In the genomic region with DNA sequence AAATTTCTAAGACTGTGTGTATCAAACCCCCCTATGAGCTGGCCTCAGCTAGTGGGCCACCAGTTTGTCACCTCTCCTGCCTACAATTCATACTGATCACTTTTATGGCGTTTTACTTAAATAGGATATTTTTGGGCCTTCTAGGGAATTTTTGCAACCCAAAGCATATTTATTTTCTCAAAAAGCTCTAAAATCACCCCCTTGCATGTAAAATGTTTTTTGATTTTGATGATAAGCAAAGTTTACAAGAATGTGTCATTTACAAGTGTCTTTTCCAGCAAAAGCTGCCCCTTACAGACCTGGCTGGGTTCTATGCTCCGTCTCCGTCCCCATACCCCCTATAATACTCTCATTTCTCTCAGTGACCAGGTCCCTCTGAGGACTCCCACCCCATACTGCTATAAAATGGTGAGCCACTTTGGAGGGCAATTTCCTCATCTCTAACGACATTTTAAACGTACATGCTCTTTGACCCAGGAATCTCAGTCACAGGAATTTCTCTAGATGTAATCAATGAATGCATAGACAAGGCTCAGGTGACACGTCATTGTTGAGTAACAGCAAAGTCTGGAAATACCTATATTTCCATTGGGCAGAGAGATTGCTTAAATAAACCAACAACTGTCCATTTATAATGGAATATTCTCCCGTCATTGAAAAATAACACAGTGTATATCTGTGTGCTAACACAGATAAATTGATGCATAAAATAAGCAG, we compare ENCODE assay signal across 1 cellular context.
TF ChIP-seq lines count a peak whose summit lies in the region.

No MANE protein-coding gene starts in this region.

TF ChIP-seq in HepG2, 621 proteins besides CTCF, POLR2A, EP300 and RAD21 (continues in another document):
- TF ChIP-seq PHF21A (CRISPR knock-in tag; IDR thresholded peaks at IDR 0.05) (peak; percentile 49; the same call in 1 of the 2 replicates), ZNF546 (CRISPR knock-in tag; conservative IDR thresholded peaks at IDR 0.05) (no peak), ZNF709 (CRISPR knock-in tag; IDR thresholded peaks at IDR 0.05) (no peak), ZNF512 (CRISPR knock-in tag; IDR thresholded peaks at IDR 0.05) (no peak), ZSCAN9 (CRISPR knock-in tag; IDR thresholded peaks at IDR 0.05; ENCODE audit: borderline replicate concordance) (no peak), KLF13 (CRISPR knock-in tag; IDR thresholded peaks at IDR 0.05) (no peak), KLF16 (CRISPR knock-in tag; IDR thresholded peaks at IDR 0.05) (no peak), PHB2 (IDR thresholded peaks at IDR 0.05; ENCODE audit: partially characterized antibody) (no peak), RBAK (CRISPR knock-in tag; IDR thresholded peaks at IDR 0.05) (no peak), TCF7 (IDR thresholded peaks at IDR 0.05; ENCODE audit: low read depth) (0 out of 2 replicates have a peak, but pooled peaks have one; percentile 21), MYC (CRISPR knock-in tag; IDR thresholded peaks at IDR 0.05; ENCODE audit: borderline replicate concordance) (no peak), SOX5 (CRISPR knock-in tag; IDR thresholded peaks at IDR 0.05; ENCODE audit: borderline replicate concordance) (peak; percentile 74), NPAS2 (CRISPR knock-in tag; IDR thresholded peaks at IDR 0.05; ENCODE audit: borderline replicate concordance) (no peak), FOXA1 (IDR thresholded peaks at IDR 0.05) (no peak), FOXA1 (CRISPR knock-in tag; IDR thresholded peaks at IDR 0.05) (peak; percentile 51; the same call in 1 of the 2 replicates), ZNF343 (CRISPR knock-in tag; IDR thresholded peaks at IDR 0.05) (no peak), ZFY (CRISPR knock-in tag; IDR thresholded peaks at IDR 0.05) (no peak), ZNF589 (CRISPR knock-in tag; conservative IDR thresholded peaks at IDR 0.05) (no peak), ZNF761 (CRISPR knock-in tag; conservative IDR thresholded peaks at IDR 0.05) (no peak), MAF1 (CRISPR knock-in tag; IDR thresholded peaks at IDR 0.05; ENCODE audit: borderline replicate concordance) (no peak), CSRNP2 (CRISPR knock-in tag; conservative IDR thresholded peaks at IDR 0.05; ENCODE audit: low read depth) (no peak), ZMAT3 (CRISPR knock-in tag; conservative IDR thresholded peaks at IDR 0.05) (no peak), NFKBIZ (CRISPR knock-in tag; IDR thresholded peaks at IDR 0.05) (no peak), ZFP82 (CRISPR knock-in tag; IDR thresholded peaks at IDR 0.05; ENCODE audit: borderline replicate concordance) (no peak), SP140L (CRISPR knock-in tag; IDR thresholded peaks at IDR 0.05; ENCODE audit: borderline replicate concordance) (no peak), AGO1 (IDR thresholded peaks at IDR 0.05; ENCODE audit: low read depth, low read length, poor library complexity, severe bottlenecking) (no peak), ZNF75D (CRISPR knock-in tag; IDR thresholded peaks at IDR 0.05; ENCODE audit: borderline replicate concordance) (no peak), GTF3A (CRISPR knock-in tag; conservative IDR thresholded peaks at IDR 0.05) (no peak), FOXP1 (IDR thresholded peaks at IDR 0.05) (no peak), FOXP1 (CRISPR knock-in tag; IDR thresholded peaks at IDR 0.05) (no peak), ZBTB25 (CRISPR knock-in tag; IDR thresholded peaks at IDR 0.05) (no peak), EZH2 (conservative IDR thresholded peaks at IDR 0.05; ENCODE audit: low read depth, low read length) (no peak), POLR2AphosphoS2 (IDR thresholded peaks at IDR 0.05; ENCODE audit: low read depth, low read length) (no peak), PTBP1 (IDR thresholded peaks at IDR 0.05; ENCODE audit: low read depth, low read length, poor library complexity, severe bottlenecking) (no peak), ZNF550 (CRISPR knock-in tag; IDR thresholded peaks at IDR 0.05; ENCODE audit: borderline replicate concordance) (no peak), ZNF570 (CRISPR knock-in tag; IDR thresholded peaks at IDR 0.05; ENCODE audit: borderline replicate concordance) (no peak)
- TF ChIP-seq, protein P1, sequence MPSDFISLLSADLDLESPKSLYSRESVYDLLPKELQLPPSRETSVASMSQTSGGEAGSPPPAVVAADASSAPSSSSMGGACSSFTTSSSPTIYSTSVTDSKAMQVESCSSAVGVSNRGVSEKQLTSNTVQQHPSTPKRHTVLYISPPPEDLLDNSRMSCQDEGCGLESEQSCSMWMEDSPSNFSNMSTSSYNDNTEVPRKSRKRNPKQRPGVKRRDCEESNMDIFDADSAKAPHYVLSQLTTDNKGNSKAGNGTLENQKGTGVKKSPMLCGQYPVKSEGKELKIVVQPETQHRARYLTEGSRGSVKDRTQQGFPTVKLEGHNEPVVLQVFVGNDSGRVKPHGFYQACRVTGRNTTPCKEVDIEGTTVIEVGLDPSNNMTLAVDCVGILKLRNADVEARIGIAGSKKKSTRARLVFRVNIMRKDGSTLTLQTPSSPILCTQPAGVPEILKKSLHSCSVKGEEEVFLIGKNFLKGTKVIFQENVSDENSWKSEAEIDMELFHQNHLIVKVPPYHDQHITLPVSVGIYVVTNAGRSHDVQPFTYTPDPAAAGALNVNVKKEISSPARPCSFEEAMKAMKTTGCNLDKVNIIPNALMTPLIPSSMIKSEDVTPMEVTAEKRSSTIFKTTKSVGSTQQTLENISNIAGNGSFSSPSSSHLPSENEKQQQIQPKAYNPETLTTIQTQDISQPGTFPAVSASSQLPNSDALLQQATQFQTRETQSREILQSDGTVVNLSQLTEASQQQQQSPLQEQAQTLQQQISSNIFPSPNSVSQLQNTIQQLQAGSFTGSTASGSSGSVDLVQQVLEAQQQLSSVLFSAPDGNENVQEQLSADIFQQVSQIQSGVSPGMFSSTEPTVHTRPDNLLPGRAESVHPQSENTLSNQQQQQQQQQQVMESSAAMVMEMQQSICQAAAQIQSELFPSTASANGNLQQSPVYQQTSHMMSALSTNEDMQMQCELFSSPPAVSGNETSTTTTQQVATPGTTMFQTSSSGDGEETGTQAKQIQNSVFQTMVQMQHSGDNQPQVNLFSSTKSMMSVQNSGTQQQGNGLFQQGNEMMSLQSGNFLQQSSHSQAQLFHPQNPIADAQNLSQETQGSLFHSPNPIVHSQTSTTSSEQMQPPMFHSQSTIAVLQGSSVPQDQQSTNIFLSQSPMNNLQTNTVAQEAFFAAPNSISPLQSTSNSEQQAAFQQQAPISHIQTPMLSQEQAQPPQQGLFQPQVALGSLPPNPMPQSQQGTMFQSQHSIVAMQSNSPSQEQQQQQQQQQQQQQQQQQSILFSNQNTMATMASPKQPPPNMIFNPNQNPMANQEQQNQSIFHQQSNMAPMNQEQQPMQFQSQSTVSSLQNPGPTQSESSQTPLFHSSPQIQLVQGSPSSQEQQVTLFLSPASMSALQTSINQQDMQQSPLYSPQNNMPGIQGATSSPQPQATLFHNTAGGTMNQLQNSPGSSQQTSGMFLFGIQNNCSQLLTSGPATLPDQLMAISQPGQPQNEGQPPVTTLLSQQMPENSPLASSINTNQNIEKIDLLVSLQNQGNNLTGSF (CRISPR knock-in tag; IDR thresholded peaks at IDR 0.05): no peak
- TF ChIP-seq, protein P2, sequence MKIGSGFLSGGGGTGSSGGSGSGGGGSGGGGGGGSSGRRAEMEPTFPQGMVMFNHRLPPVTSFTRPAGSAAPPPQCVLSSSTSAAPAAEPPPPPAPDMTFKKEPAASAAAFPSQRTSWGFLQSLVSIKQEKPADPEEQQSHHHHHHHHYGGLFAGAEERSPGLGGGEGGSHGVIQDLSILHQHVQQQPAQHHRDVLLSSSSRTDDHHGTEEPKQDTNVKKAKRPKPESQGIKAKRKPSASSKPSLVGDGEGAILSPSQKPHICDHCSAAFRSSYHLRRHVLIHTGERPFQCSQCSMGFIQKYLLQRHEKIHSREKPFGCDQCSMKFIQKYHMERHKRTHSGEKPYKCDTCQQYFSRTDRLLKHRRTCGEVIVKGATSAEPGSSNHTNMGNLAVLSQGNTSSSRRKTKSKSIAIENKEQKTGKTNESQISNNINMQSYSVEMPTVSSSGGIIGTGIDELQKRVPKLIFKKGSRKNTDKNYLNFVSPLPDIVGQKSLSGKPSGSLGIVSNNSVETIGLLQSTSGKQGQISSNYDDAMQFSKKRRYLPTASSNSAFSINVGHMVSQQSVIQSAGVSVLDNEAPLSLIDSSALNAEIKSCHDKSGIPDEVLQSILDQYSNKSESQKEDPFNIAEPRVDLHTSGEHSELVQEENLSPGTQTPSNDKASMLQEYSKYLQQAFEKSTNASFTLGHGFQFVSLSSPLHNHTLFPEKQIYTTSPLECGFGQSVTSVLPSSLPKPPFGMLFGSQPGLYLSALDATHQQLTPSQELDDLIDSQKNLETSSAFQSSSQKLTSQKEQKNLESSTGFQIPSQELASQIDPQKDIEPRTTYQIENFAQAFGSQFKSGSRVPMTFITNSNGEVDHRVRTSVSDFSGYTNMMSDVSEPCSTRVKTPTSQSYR (CRISPR knock-in tag; IDR thresholded peaks at IDR 0.05; ENCODE audit: borderline replicate concordance): no peak
- TF ChIP-seq, protein P3, sequence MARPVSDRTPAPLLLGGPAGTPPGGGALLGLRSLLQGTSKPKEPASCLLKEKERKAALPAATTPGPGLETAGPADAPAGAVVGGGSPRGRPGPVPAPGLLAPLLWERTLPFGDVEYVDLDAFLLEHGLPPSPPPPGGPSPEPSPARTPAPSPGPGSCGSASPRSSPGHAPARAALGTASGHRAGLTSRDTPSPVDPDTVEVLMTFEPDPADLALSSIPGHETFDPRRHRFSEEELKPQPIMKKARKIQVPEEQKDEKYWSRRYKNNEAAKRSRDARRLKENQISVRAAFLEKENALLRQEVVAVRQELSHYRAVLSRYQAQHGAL (CRISPR knock-in tag; IDR thresholded peaks at IDR 0.05; ENCODE audit: not compliant biosample characterization): no peak
- TF ChIP-seq, protein P4, sequence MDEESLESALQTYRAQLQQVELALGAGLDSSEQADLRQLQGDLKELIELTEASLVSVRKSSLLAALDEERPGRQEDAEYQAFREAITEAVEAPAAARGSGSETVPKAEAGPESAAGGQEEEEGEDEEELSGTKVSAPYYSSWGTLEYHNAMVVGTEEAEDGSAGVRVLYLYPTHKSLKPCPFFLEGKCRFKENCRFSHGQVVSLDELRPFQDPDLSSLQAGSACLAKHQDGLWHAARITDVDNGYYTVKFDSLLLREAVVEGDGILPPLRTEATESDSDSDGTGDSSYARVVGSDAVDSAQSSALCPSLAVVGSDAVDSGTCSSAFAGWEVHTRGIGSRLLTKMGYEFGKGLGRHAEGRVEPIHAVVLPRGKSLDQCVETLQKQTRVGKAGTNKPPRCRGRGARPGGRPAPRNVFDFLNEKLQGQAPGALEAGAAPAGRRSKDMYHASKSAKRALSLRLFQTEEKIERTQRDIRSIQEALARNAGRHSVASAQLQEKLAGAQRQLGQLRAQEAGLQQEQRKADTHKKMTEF (CRISPR knock-in tag; IDR thresholded peaks at IDR 0.05): peak; percentile 44; the same call in 1 of the 2 replicates
- TF ChIP-seq, protein P5, sequence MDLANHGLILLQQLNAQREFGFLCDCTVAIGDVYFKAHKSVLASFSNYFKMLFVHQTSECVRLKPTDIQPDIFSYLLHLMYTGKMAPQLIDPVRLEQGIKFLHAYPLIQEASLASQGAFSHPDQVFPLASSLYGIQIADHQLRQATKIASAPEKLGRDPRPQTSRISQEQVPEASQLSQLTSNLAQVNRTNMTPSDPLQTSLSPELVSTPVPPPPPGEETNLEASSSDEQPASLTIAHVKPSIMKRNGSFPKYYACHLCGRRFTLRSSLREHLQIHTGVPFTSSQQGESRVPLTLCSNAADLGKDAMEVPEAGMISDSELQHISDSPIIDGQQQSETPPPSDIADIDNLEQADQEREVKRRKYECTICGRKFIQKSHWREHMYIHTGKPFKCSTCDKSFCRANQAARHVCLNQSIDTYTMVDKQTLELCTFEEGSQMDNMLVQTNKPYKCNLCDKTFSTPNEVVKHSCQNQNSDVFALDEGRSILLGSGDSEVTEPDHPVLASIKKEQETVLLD (CRISPR knock-in tag; IDR thresholded peaks at IDR 0.05; ENCODE audit: low read depth): no peak
- TF ChIP-seq, protein P6, sequence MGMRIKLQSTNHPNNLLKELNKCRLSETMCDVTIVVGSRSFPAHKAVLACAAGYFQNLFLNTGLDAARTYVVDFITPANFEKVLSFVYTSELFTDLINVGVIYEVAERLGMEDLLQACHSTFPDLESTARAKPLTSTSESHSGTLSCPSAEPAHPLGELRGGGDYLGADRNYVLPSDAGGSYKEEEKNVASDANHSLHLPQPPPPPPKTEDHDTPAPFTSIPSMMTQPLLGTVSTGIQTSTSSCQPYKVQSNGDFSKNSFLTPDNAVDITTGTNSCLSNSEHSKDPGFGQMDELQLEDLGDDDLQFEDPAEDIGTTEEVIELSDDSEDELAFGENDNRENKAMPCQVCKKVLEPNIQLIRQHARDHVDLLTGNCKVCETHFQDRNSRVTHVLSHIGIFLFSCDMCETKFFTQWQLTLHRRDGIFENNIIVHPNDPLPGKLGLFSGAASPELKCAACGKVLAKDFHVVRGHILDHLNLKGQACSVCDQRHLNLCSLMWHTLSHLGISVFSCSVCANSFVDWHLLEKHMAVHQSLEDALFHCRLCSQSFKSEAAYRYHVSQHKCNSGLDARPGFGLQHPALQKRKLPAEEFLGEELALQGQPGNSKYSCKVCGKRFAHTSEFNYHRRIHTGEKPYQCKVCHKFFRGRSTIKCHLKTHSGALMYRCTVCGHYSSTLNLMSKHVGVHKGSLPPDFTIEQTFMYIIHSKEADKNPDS (CRISPR knock-in tag; IDR thresholded peaks at IDR 0.05): no peak
